8 cellular contexts compared by ENCODE assay signal in the genomic region with DNA sequence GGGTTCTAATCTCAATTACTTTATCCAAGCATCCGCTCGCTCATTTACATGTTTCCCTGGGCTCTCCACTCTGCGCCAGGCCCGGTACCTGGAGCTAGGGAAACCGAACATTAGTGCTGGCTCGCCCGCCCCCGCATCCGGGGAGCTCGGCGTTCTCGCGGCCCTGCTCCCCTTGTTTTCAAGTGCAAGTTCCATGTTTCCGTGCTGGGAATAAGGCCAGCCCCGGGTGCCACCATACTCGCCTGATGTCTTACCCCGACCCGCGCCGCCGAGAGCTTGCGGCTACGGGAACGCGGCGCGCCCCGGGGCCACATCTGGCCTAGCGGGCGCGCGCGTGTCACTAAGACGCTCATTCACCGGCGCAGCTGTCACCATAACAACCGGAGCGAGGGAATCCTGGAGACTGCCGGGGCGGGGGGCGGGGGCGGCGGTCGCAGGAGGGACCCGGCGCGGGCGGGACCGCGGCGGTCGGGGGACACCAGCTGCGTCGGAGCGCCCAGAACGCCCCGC. TPM values are rescaled to one million over a fixed set of nuclear protein-coding genes. Genes with fewer than 3 reads are reported as not detected.
A peak's percentile ranks its signal among the peaks of the same experiment; 100 is the strongest.
DNase-seq lines count a peak whose midpoint lies in the region; ATAC-seq and TF ChIP-seq lines count a peak whose summit lies in the region.

Gene NEURL1 (plus strand): TSS at position 344 of the 510 bp plus-strand sequence. CDS start 683 bp downstream, outside the sequence.

- H3K27me3 Mint-ChIP-seq in CD4-positive, CD25-positive, alpha-beta regulatory T cell: peaks cover 44% of the 10 kb centered on the region
- H3K27me3 Mint-ChIP-seq in IgD-negative memory B cell: peaks cover 31% of the 10 kb centered on the region

- TF ChIP-seq CTCF in retinal pigment epithelial cell (conservative IDR thresholded peaks at IDR 0.05; ENCODE audit: low read depth, low read length) (no peak), omental fat pad (IDR thresholded peaks at IDR 0.05) (no peak)

- no peaks in the 10 kb centered on the region for H3K9me3 ChIP-seq in CD4-positive, CD25-positive, alpha-beta regulatory T cell (ENCODE audit: control insufficient read depth in 2 of 2, low read length in 2 of 2)

- peak within 1 kb of the TSS; percentile 5 to 88 (median 83) for H3K4me3 Mint-ChIP-seq in CD4-positive, CD25-positive, alpha-beta regulatory T cell
- H3K4me3 Mint-ChIP-seq in IgD-negative memory B cell: peak within 1 kb of the TSS; percentile 81 to 94 (median 88)

- peaks cover 17% of the 10 kb centered on the region for H3K4me1 ChIP-seq in CD4-positive, CD25-positive, alpha-beta regulatory T cell (ENCODE audit: control insufficient read depth, insufficient read depth, low read length, poor library complexity, severe bottlenecking)

- ATAC-seq in CD4-positive, CD25-positive, alpha-beta regulatory T cell (ENCODE audit: low read depth in 2 of 2): no peak
- ATAC-seq in omental fat pad (ENCODE audit: low FRiP score): no peak
- no peak for ATAC-seq in HG03354 (IDR thresholded peaks at IDR 0.05; ENCODE audit: poor library complexity, severe bottlenecking, unreplicated experiment)
- no peak for ATAC-seq in GM19324 (IDR thresholded peaks at IDR 0.05; ENCODE audit: low FRiP score, unreplicated experiment)

- peak in 1 of 3 donors; percentile 40 for DNase-seq in CD4-positive, CD25-positive, alpha-beta regulatory T cell
- DNase-seq in activated naive CD4-positive, alpha-beta T cell treated with anti-CD3 and anti-CD28 coated beads, Interleukin-2, amount 50 U/mL, for 16 hours: peak; percentile 21
- DNase-seq in hepatic stellate cell (ENCODE audit: low spot score) (peak; percentile 35), retinal pigment epithelial cell (ENCODE audit: low read depth) (no peak), omental fat pad (ENCODE audit: low spot score) (no peak)

- H3K27ac ChIP-seq in CD4-positive, CD25-positive, alpha-beta regulatory T cell (ENCODE audit: insufficient read depth, low read length, poor library complexity, severe bottlenecking): no peak within 1 kb of the TSS

- H3K4me1 Mint-ChIP-seq in CD4-positive, CD25-positive, alpha-beta regulatory T cell: peaks cover 0 to 39% (median 7%) of the 10 kb centered on the region in 4 donors
- peaks cover 17 to 21% (median 19%) of the 10 kb centered on the region in 3 donors for H3K4me1 Mint-ChIP-seq in IgD-negative memory B cell

- H3K36me3 Mint-ChIP-seq in CD4-positive, CD25-positive, alpha-beta regulatory T cell: no peaks in the 10 kb centered on the region
- peaks cover 4% of the 10 kb centered on the region for H3K36me3 Mint-ChIP-seq in IgD-negative memory B cell

- peak within 1 kb of the TSS in 2 of 3 donors; percentile 32 to 62 for H3K27ac Mint-ChIP-seq in CD4-positive, CD25-positive, alpha-beta regulatory T cell
- peak within 1 kb of the TSS; percentile 26 to 50 (median 47) for H3K27ac Mint-ChIP-seq in IgD-negative memory B cell

- no peaks in the 10 kb centered on the region for H3K36me3 ChIP-seq in CD4-positive, CD25-positive, alpha-beta regulatory T cell (ENCODE audit: control insufficient read depth, insufficient read depth, low read length)

- H3K27me3 ChIP-seq in CD4-positive, CD25-positive, alpha-beta regulatory T cell (ENCODE audit: control insufficient read depth, insufficient read depth, low read length): peaks cover 22% of the 10 kb centered on the region

- H3K4me3 ChIP-seq in CD4-positive, CD25-positive, alpha-beta regulatory T cell (ENCODE audit: low read depth, low read length): no peak within 1 kb of the TSS
- peak within 1 kb of the TSS; percentile 29 for H3K4me3 ChIP-seq in retinal pigment epithelial cell (ENCODE audit: low read length)

- peaks cover 0 to 2% (median 0%) of the 10 kb centered on the region in 7 donors for H3K9me3 Mint-ChIP-seq in CD4-positive, CD25-positive, alpha-beta regulatory T cell
- H3K9me3 Mint-ChIP-seq in IgD-negative memory B cell: no peaks in the 10 kb centered on the region

RNA-seq across cellular contexts. Expression of gene NEURL1, which starts in this region (rescaled TPM):
- 1.1 TPM for total RNA-seq in CD4-positive, CD25-positive, alpha-beta regulatory T cell
- under 1 TPM; 0.29 to 0.87 (median 0.54) TPM for polyA plus RNA-seq in CD4-positive, CD25-positive, alpha-beta regulatory T cell
- polyA plus RNA-seq in IgD-negative memory B cell: 0.35 TPM
- total RNA-seq in omental fat pad: under 1 TPM in 2 of 4 donors, not detected in 2; 0.12 to 0.13 TPM

Comparison
In these comparisons a context has a peak if more than half of its experiments do, and no peak if none do; other contexts are left out.
1. DNase-seq: peak in activated naive CD4-positive, alpha-beta T cell treated with anti-CD3 and anti-CD28 coated beads, Interleukin-2, amount 50 U/mL, for 16 hours (single experiment) and hepatic stellate cell (single experiment); none in retinal pigment epithelial cell (single experiment) and omental fat pad (single experiment).